ENCODE assay signal across 15 cellular contexts in genomic region chr15:27672537-27672936, GRCh38.
A peak's percentile ranks its signal among the peaks of the same experiment; 100 is the strongest.
DNase-seq lines count a peak whose midpoint lies in the region; ATAC-seq and TF ChIP-seq lines count a peak whose summit lies in the region.
"Had no signal": no experiment of that assay in that cellular context is flagged by ENCODE, and none has a peak within 500 bp of the region (broad histone marks: within the 10 kb centered on the region; RNA-seq: fewer than 3 reads in every experiment).

No MANE protein-coding gene starts in this region.

- H3K27me3 Mint-ChIP-seq in brain (peaks cover 2% of the 10 kb centered on the region), nephron (ENCODE audit: low read depth) (peaks cover 24% of the 10 kb centered on the region)
- H3K27me3 Mint-ChIP-seq: CD8-positive, alpha-beta memory T cell had no signal

- H3K4me3 ChIP-seq in BLaER1 treated with 17β-estradiol and CSF1 and Interleukin-3, amounts not matched to agents 10 nM and 100 nM = no peak overlapping the region
- H3K4me3 ChIP-seq in vagina = no peak overlapping the region

- no peaks in the 10 kb centered on the region for H4K20me1 ChIP-seq in BLaER1 treated with 17β-estradiol and CSF1 and Interleukin-3, amounts not matched to agents 10 nM and 100 nM

- no peak overlapping the region for H3K27ac ChIP-seq in BLaER1 treated with 17β-estradiol and CSF1 and Interleukin-3, amounts not matched to agents 10 nM and 100 nM
- no peak overlapping the region for H3K27ac ChIP-seq in vagina

- H3K4me3 Mint-ChIP-seq in brain = peak overlapping the region in 1 of 5 experiments; percentile 30
- H3K4me3 Mint-ChIP-seq in nephron = peak overlapping the region in 2 of 3 experiments; percentile 9 to 51
- H3K4me3 Mint-ChIP-seq: CD8-positive, alpha-beta memory T cell; HFFc6 had no signal

- H3K9ac ChIP-seq in BLaER1 treated with 17β-estradiol and CSF1 and Interleukin-3, amounts not matched to agents 10 nM and 100 nM = no peak overlapping the region

- ATAC-seq in HG03460 (IDR thresholded peaks at IDR 0.05; ENCODE audit: unreplicated experiment) = no peak

- peaks cover 0 to 6% (median 0%) of the 10 kb centered on the region in 5 experiments for H3K9me3 Mint-ChIP-seq in brain
- no peaks in the 10 kb centered on the region for H3K9me3 Mint-ChIP-seq in nephron

- H3K4me1 Mint-ChIP-seq in brain = peaks cover 43% of the 10 kb centered on the region
- H3K4me1 Mint-ChIP-seq in nephron = peaks cover 44% of the 10 kb centered on the region
- H3K4me1 Mint-ChIP-seq: CD8-positive, alpha-beta memory T cell had no signal

- intact Hi-C loops in vagina (cut with DNase I) = no loop called here

- TF ChIP-seq POLR2A in vagina (IDR thresholded peaks at IDR 0.05) = no peak

- TF ChIP-seq CTCF in brain (conservative IDR thresholded peaks at IDR 0.05) = no peak
- TF ChIP-seq CTCF in nephron (IDR thresholded peaks at IDR 0.05; ENCODE audit: unreplicated experiment in 3 of 3) = no peak
- no peak for TF ChIP-seq CTCF in vagina (IDR thresholded peaks at IDR 0.05)

- no peaks in the 10 kb centered on the region for H3K36me3 Mint-ChIP-seq in brain
- no peaks in the 10 kb centered on the region for H3K36me3 Mint-ChIP-seq in nephron (ENCODE audit: low read depth)
- H3K36me3 Mint-ChIP-seq: CD8-positive, alpha-beta memory T cell had no signal

- H3K27ac Mint-ChIP-seq in brain (peak overlapping the region in 4 of 5 experiments; percentile 39 to 85 (median 67)), nephron (peak overlapping the region in 2 of 3 experiments; percentile 56 to 62)
- H3K27ac Mint-ChIP-seq: CD8-positive, alpha-beta memory T cell; HFFc6 had no signal

- DNase-seq in vagina (ENCODE audit: extremely low spot score in 2 of 2) (peak; percentile 60 to 88), 8988T (no peak)
- no peak for DNase-seq in activated T-cell treated with anti-CD3 and anti-CD28 coated beads, Interleukin-2, amount 50 U/mL, for 48 hours
- DNase-seq: BE2C; Caco-2; CD8-positive, alpha-beta memory T cell; DND-41; GDM1; HCEC 1CT; HFFc6; KBM-7 had no signal

- H3K27me3 ChIP-seq in BLaER1 treated with 17β-estradiol and CSF1 and Interleukin-3, amounts not matched to agents 10 nM and 100 nM = no peaks in the 10 kb centered on the region
- H3K27me3 ChIP-seq in vagina = no peaks in the 10 kb centered on the region
- H3K27me3 ChIP-seq: BE2C had no signal

- no peaks in the 10 kb centered on the region for H3K9me3 ChIP-seq in BLaER1 treated with 17β-estradiol and CSF1 and Interleukin-3, amounts not matched to agents 10 nM and 100 nM (replicated peaks in 1 of 11)
- H3K9me3 ChIP-seq in vagina = no peaks in the 10 kb centered on the region
- H3K9me3 ChIP-seq: BE2C, Caco-2 had no signal

- H3K4me2 ChIP-seq in BLaER1 treated with 17β-estradiol and CSF1 and Interleukin-3, amounts not matched to agents 10 nM and 100 nM = peak overlapping the region in 6 of 11 experiments; percentile 16 to 55 (median 42); a peak in 8 of 22 replicates

- no peaks in the 10 kb centered on the region for H3K36me3 ChIP-seq in BLaER1 treated with 17β-estradiol and CSF1 and Interleukin-3, amounts not matched to agents 10 nM and 100 nM
- H3K36me3 ChIP-seq in vagina = no peaks in the 10 kb centered on the region
- H3K36me3 ChIP-seq: BE2C had no signal

- H3K4me1 ChIP-seq in BLaER1 treated with 17β-estradiol and CSF1 and Interleukin-3, amounts not matched to agents 10 nM and 100 nM = peaks cover 16 to 36% (median 28%) of the 10 kb centered on the region in 10 experiments
- H3K4me1 ChIP-seq in vagina = no peaks in the 10 kb centered on the region
- H3K4me1 ChIP-seq: BE2C, Caco-2 had no signal

Comparison
In these comparisons a context has a peak if more than half of its experiments do, and no peak if none do; other contexts are left out.
1. DNase-seq: peak in vagina (2 of 2); none in activated T-cell treated with anti-CD3 and anti-CD28 coated beads, Interleukin-2, amount 50 U/mL, for 48 hours (0 of 2) and 8988T (single experiment).